In genomic region chr2:43251171-43251731, GRCh38 we compare ENCODE assay signal across 10 cellular contexts. TPM values are rescaled to one million over a fixed set of nuclear protein-coding genes. Genes with fewer than 3 reads are reported as not detected.
DNase-seq lines count a peak whose midpoint lies in the region; ATAC-seq and TF ChIP-seq lines count a peak whose summit lies in the region.
"Had no signal": no experiment of that assay in that cellular context is flagged by ENCODE, and none has a peak within 500 bp of the region (broad histone marks: within the 10 kb centered on the region; RNA-seq: fewer than 3 reads in every experiment).

No MANE protein-coding gene starts in this region.

- WGBS in thymus = 65% methylated on average over 5 of the region's 5 CpGs

- ATAC-seq in left lobe of liver = peak; percentile 17
- ATAC-seq in HG03342 (IDR thresholded peaks at IDR 0.05; ENCODE audit: unreplicated experiment) = no peak

- TF ChIP-seq CTCF in choroid plexus epithelial cell (conservative IDR thresholded peaks at IDR 0.05; ENCODE audit: low read depth, low read length) = no peak

- no peak for TF ChIP-seq EP300 in Ishikawa (IDR thresholded peaks at IDR 0.05; ENCODE audit: borderline replicate concordance)

- peak; percentile 83 for DNase-seq in choroid plexus epithelial cell (ENCODE audit: low read depth)
- no peak for DNase-seq in left lobe of liver (ENCODE audit: low spot score)
- DNase-seq in NCI-H1092 treated with DMSO at 0.1 percent for 48 hours (lab: John Stamatoyannopoulos, UW) = no peak
- no peak for DNase-seq in retina
- no peak for DNase-seq in stimulated activated naive CD4-positive, alpha-beta T cell treated with Interleukin-2 at 50 U/mL for 16 hours (lab: John Stamatoyannopoulos, UW)
- DNase-seq: NCI-H524 had no signal

- no peaks in the 10 kb centered on the region for H3K4me1 ChIP-seq in thymus (ENCODE audit: control insufficient read depth, insufficient read depth, low read length)

- H3K36me3 ChIP-seq in thymus (ENCODE audit: control insufficient read depth, insufficient read depth) = peaks cover under 1% of the 10 kb centered on the region
- H3K36me3 ChIP-seq: neutrophil had no signal

- peak; percentile 13; the same call in 1 of the 2 replicates for TF ChIP-seq RAD21 in Ishikawa (IDR thresholded peaks at IDR 0.05; ENCODE audit: low read depth)

- H3K27ac ChIP-seq in thymus (ENCODE audit: low read depth) = peak overlapping the region; percentile 38
- H3K27ac ChIP-seq: neutrophil had no signal

- no peak overlapping the region for H3K4me3 ChIP-seq in choroid plexus epithelial cell (ENCODE audit: low read depth, low read length)
- no peak overlapping the region for H3K4me3 ChIP-seq in thymus (ENCODE audit: low read length)

- no peaks in the 10 kb centered on the region for H3K27me3 ChIP-seq in thymus (ENCODE audit: control insufficient read depth, insufficient read depth)
- H3K27me3 ChIP-seq: neutrophil had no signal

- H3K9me3 ChIP-seq in thymus (ENCODE audit: control insufficient read depth) = no peaks in the 10 kb centered on the region
- H3K9me3 ChIP-seq: neutrophil had no signal

TF ChIP-seq in Ishikawa, 13 proteins besides CTCF, POLR2A, EP300 and RAD21:
- TF ChIP-seq CEBPB (IDR thresholded peaks at IDR 0.05) (no peak), TEAD4 (IDR thresholded peaks at IDR 0.05) (peak; percentile 65; the same call in 1 of the 2 replicates), CREB1 (IDR thresholded peaks at IDR 0.05; ENCODE audit: low read depth) (no peak), TAF1 (IDR thresholded peaks at IDR 0.05; ENCODE audit: low read depth) (no peak), ZBTB7A (IDR thresholded peaks at IDR 0.05; ENCODE audit: low read depth) (no peak), NFIC (IDR thresholded peaks at IDR 0.05) (0 out of 2 replicates have a peak, but pooled peaks have one; percentile 14), TCF12 (IDR thresholded peaks at IDR 0.05; ENCODE audit: low read depth) (peak; percentile 43; the same call in 1 of the 2 replicates)

RNA-seq across cellular contexts. Expression of gene ZFP36L2, which starts 24.8 kb away (rescaled TPM):
- total RNA-seq in left lobe of liver = 60.6 TPM
- 412 TPM for polyA plus RNA-seq in thymus
